In genomic region chr1:183946309-183946591, GRCh38 we compare ENCODE assay signal across 14 cellular contexts.
A peak's percentile ranks its signal among the peaks of the same experiment; 100 is the strongest.
DNase-seq lines count a peak whose midpoint lies in the region; ATAC-seq and TF ChIP-seq lines count a peak whose summit lies in the region.
"Had no signal": no experiment of that assay in that cellular context is flagged by ENCODE, and none has a peak within 500 bp of the region (broad histone marks: within the 10 kb centered on the region; RNA-seq: fewer than 3 reads in every experiment).

No MANE protein-coding gene starts in this region.

- H3K4me3 Mint-ChIP-seq in nephron progenitor cell, result no peak overlapping the region
- H3K4me3 Mint-ChIP-seq in natural killer cell, result no peak overlapping the region
- H3K4me3 Mint-ChIP-seq: CD8-positive, alpha-beta memory T cell; H9 had no signal

- H3K4me1 Mint-ChIP-seq in nephron progenitor cell, result peaks cover 53% of the 10 kb centered on the region
- H3K4me1 Mint-ChIP-seq in natural killer cell, result peaks cover 7 to 21% of the 10 kb centered on the region in 2 donors
- H3K4me1 Mint-ChIP-seq: CD8-positive, alpha-beta memory T cell had no signal

- intact Hi-C loops in Right ventricle myocardium superior (cut with DNase I) (no loop called here), cardiac septum (cut with DNase I) (no loop called here), natural killer cell (cut with micrococcal nuclease) (no loop called here)

- H3K9me3 Mint-ChIP-seq in nephron progenitor cell (peaks cover 45% of the 10 kb centered on the region), natural killer cell (no peaks in the 10 kb centered on the region)
- H3K9me3 Mint-ChIP-seq: CD8-positive, alpha-beta memory T cell had no signal

- no peak for TF ChIP-seq CTCF in cardiac muscle cell (IDR thresholded peaks at IDR 0.05; ENCODE audit: low read depth, low read length)
- TF ChIP-seq CTCF in nephron progenitor cell (IDR thresholded peaks at IDR 0.05), result no peak
- no peak for TF ChIP-seq CTCF in natural killer cell (IDR thresholded peaks at IDR 0.05)

- H3K36me3 Mint-ChIP-seq in nephron progenitor cell (ENCODE audit: low read depth) (peaks cover 50% of the 10 kb centered on the region), natural killer cell (peaks cover 32% of the 10 kb centered on the region)

- H3K27ac ChIP-seq in cardiac muscle cell (peak overlapping the region; percentile 88), temporal lobe (ENCODE audit: low read depth, low read length) (peak overlapping the region; percentile 7)
- H3K27ac ChIP-seq: BLaER1 had no signal

- H3K27me3 ChIP-seq in cardiac muscle cell, result no peaks in the 10 kb centered on the region
- H3K27me3 ChIP-seq: BLaER1 had no signal

- ATAC-seq in Right ventricle myocardium superior (ENCODE audit: poor library complexity) (peak; percentile 49), HG02642 (IDR thresholded peaks at IDR 0.05; ENCODE audit: poor library complexity, unreplicated experiment) (no peak), natural killer cell (no peak), GM18502 (IDR thresholded peaks at IDR 0.05; ENCODE audit: poor library complexity, unreplicated experiment) (no peak)

- H3K4me3 ChIP-seq in cardiac muscle cell, result no peak overlapping the region
- H3K4me3 ChIP-seq: BLaER1 had no signal

- H3K27ac Mint-ChIP-seq in nephron progenitor cell, result peak overlapping the region; percentile 93
- H3K27ac Mint-ChIP-seq in natural killer cell, result no peak overlapping the region

- peaks cover 38% of the 10 kb centered on the region for H3K4me1 ChIP-seq in cardiac muscle cell (ENCODE audit: low read depth)

- DNase-seq in Right ventricle myocardium superior (no peak), cardiac septum (ENCODE audit: low spot score) (no peak), cardiac muscle cell (ENCODE audit: low read depth in 1 of 2, low spot score in 1 of 2) (no peak), nephron progenitor cell (no peak), natural killer cell (no peak)
- DNase-seq: 8988T; AML-193; CD8-positive, alpha-beta memory T cell; GOT3; H9 had no signal

- H3K9me3 ChIP-seq in cardiac muscle cell (ENCODE audit: low read depth), result no peaks in the 10 kb centered on the region
- H3K9me3 ChIP-seq: BLaER1 had no signal

- H3K27me3 Mint-ChIP-seq in nephron progenitor cell (ENCODE audit: low read depth, poor library complexity) (no peaks in the 10 kb centered on the region), natural killer cell (ENCODE audit: low read depth in 2 of 2) (no peaks in the 10 kb centered on the region)

- H3K36me3 ChIP-seq in cardiac muscle cell, result no peaks in the 10 kb centered on the region
- H3K36me3 ChIP-seq: BLaER1 had no signal
